In genomic region chr12:12671850-12672660, GRCh38 we compare ENCODE assay signal across 1 cellular context.
TF ChIP-seq lines count a peak whose summit lies in the region.

No MANE protein-coding gene starts in this region.

TF ChIP-seq in GM12878, 131 proteins besides CTCF, POLR2A, EP300 and RAD21:
- no peak for TF ChIP-seq RFX5 (IDR thresholded peaks at IDR 0.05; ENCODE audit: low read depth, low read length)
- no peak for TF ChIP-seq RUNX3 (IDR thresholded peaks at IDR 0.05; ENCODE audit: low read length)
- TF ChIP-seq, protein P1, sequence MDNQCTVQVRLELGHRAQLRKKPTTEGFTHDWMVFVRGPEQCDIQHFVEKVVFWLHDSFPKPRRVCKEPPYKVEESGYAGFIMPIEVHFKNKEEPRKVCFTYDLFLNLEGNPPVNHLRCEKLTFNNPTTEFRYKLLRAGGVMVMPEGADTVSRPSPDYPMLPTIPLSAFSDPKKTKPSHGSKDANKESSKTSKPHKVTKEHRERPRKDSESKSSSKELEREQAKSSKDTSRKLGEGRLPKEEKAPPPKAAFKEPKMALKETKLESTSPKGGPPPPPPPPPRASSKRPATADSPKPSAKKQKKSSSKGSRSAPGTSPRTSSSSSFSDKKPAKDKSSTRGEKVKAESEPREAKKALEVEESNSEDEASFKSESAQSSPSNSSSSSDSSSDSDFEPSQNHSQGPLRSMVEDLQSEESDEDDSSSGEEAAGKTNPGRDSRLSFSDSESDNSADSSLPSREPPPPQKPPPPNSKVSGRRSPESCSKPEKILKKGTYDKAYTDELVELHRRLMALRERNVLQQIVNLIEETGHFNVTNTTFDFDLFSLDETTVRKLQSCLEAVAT (IDR thresholded peaks at IDR 0.05), result no peak
- no peak for TF ChIP-seq MTA3 (IDR thresholded peaks at IDR 0.05; ENCODE audit: borderline replicate concordance, low read length)
- no peak for TF ChIP-seq GATAD2B (conservative IDR thresholded peaks at IDR 0.05; ENCODE audit: low read depth)
- no peak for TF ChIP-seq RELA (IDR thresholded peaks at IDR 0.05; ENCODE audit: borderline replicate concordance, partially characterized antibody)
- TF ChIP-seq, protein P2, sequence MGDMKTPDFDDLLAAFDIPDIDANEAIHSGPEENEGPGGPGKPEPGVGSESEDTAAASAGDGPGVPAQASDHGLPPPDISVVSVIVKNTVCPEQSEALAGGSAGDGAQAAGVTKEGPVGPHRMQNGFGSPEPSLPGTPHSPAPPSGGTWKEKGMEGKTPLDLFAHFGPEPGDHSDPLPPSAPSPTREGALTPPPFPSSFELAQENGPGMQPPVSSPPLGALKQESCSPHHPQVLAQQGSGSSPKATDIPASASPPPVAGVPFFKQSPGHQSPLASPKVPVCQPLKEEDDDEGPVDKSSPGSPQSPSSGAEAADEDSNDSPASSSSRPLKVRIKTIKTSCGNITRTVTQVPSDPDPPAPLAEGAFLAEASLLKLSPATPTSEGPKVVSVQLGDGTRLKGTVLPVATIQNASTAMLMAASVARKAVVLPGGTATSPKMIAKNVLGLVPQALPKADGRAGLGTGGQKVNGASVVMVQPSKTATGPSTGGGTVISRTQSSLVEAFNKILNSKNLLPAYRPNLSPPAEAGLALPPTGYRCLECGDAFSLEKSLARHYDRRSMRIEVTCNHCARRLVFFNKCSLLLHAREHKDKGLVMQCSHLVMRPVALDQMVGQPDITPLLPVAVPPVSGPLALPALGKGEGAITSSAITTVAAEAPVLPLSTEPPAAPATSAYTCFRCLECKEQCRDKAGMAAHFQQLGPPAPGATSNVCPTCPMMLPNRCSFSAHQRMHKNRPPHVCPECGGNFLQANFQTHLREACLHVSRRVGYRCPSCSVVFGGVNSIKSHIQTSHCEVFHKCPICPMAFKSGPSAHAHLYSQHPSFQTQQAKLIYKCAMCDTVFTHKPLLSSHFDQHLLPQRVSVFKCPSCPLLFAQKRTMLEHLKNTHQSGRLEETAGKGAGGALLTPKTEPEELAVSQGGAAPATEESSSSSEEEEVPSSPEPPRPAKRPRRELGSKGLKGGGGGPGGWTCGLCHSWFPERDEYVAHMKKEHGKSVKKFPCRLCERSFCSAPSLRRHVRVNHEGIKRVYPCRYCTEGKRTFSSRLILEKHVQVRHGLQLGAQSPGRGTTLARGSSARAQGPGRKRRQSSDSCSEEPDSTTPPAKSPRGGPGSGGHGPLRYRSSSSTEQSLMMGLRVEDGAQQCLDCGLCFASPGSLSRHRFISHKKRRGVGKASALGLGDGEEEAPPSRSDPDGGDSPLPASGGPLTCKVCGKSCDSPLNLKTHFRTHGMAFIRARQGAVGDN (IDR thresholded peaks at IDR 0.05), result peak; percentile 50; the same call in 1 of the 2 replicates
- no peak for TF ChIP-seq NBN (IDR thresholded peaks at IDR 0.05)
- TF ChIP-seq KLF5 (IDR thresholded peaks at IDR 0.05; ENCODE audit: partially characterized antibody), result no peak
- TF ChIP-seq, protein P3, sequence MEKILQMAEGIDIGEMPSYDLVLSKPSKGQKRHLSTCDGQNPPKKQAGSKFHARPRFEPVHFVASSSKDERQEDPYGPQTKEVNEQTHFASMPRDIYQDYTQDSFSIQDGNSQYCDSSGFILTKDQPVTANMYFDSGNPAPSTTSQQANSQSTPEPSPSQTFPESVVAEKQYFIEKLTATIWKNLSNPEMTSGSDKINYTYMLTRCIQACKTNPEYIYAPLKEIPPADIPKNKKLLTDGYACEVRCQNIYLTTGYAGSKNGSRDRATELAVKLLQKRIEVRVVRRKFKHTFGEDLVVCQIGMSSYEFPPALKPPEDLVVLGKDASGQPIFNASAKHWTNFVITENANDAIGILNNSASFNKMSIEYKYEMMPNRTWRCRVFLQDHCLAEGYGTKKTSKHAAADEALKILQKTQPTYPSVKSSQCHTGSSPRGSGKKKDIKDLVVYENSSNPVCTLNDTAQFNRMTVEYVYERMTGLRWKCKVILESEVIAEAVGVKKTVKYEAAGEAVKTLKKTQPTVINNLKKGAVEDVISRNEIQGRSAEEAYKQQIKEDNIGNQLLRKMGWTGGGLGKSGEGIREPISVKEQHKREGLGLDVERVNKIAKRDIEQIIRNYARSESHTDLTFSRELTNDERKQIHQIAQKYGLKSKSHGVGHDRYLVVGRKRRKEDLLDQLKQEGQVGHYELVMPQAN (conservative IDR thresholded peaks at IDR 0.05), result no peak
- peak; percentile 51; the same call in 1 of the 2 replicates for TF ChIP-seq NR2C1 (IDR thresholded peaks at IDR 0.05)
- TF ChIP-seq HCFC1 (IDR thresholded peaks at IDR 0.05; ENCODE audit: low read length), result no peak
- TF ChIP-seq NFYA (IDR thresholded peaks at IDR 0.05; ENCODE audit: borderline replicate concordance, low read depth, low read length), result no peak
- no peak for TF ChIP-seq YBX1 (IDR thresholded peaks at IDR 0.05)
- TF ChIP-seq NRF1 (conservative IDR thresholded peaks at IDR 0.05; ENCODE audit: low read depth, low read length), result no peak
- no peak for TF ChIP-seq PRDM15 (CRISPR knock-in tag; IDR thresholded peaks at IDR 0.05)
TF ChIP-seq in GM12878: peak in this region for 2.
